In the genomic region with DNA sequence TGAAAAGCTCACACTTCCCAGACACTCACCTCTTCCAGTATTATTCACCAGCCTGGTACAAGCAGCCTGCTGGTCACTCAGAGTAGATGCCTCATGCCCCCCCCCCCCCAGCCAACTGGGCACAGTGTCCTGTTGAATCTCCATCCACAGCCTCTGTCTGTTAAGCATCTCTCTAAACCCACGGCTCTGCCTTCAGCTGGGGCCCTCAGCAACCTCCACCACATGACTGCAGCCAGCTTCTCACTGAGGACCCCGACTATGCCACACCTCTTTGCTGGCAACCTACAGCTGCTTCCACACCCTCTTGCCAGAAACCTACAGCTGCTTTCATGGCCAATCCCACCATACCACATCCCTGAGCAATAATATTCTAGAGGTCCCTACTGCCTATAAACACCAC, we compare ENCODE assay signal across 20 cellular contexts.
DNase-seq lines count a peak whose midpoint lies in the region; ATAC-seq and TF ChIP-seq lines count a peak whose summit lies in the region.
"Had no signal": no experiment of that assay in that cellular context is flagged by ENCODE, and none has a peak within 500 bp of the region (broad histone marks: within the 10 kb centered on the region; RNA-seq: fewer than 3 reads in every experiment).

No MANE protein-coding gene starts in this region.

- H3K9me3 ChIP-seq in DND-41 (ENCODE audit: insufficient read depth, low read length, severe bottlenecking) (no peaks in the 10 kb centered on the region), esophagus muscularis mucosa (no peaks in the 10 kb centered on the region), neuronal stem cell (replicated peaks in 1 of 2; ENCODE audit: control insufficient read depth in 2 of 2, insufficient read depth in 1 of 2, low read depth in 1 of 2, low read length in 2 of 2) (peaks cover 0 to 2% of the 10 kb centered on the region in 2 donors), heart left ventricle (peaks cover 0 to under 1% (median 0%) of the 10 kb centered on the region in 12 donors)

- H3K79me1 ChIP-seq in neuronal stem cell (ENCODE audit: low read depth, low read length), result peaks cover 2% of the 10 kb centered on the region

- H3K18ac ChIP-seq in neuronal stem cell (ENCODE audit: low read length), result peak overlapping the region; percentile 77

- DNase-seq in DND-41 (no peak), esophagus muscularis mucosa (ENCODE audit: extremely low spot score) (peak; percentile 78), neuronal stem cell (ENCODE audit: low spot score) (no peak), dermis blood vessel endothelial cell (no peak), RWPE1 (ENCODE audit: low spot score) (no peak), heart left ventricle (no peak)
- peak; percentile 73 for DNase-seq in Jurkat, Clone E6-1 (ENCODE audit: low read depth, low spot score)
- DNase-seq: activated CD4-positive, CD25-positive, alpha-beta regulatory T cell treated with anti-CD3 and anti-CD28 coated beads, Interleukin-2, amount 50 U/mL, for 72 hours; CD4-positive, alpha-beta memory T cell; cerebellar nuclear complex; H7; hippocampal formation; Kasumi-1; NCI-H2029; nephron progenitor cell; stimulated activated CD4-positive, alpha-beta T cell treated with anti-CD3 and anti-CD28 coated beads, Interleukin-4, amount 100 ng/mL, for 1 hour; stimulated activated naive CD8-positive, alpha-beta T cell treated with anti-CD3 and anti-CD28 coated beads, Interleukin-15, Interleukin-2, amounts not matched to agents 100 U/mL and 50 U/mL, for 24 hours; tibial artery had no signal

- H4K20me1 ChIP-seq in DND-41 (ENCODE audit: insufficient read depth, low read length), result peaks cover 3% of the 10 kb centered on the region; the same call in 1 of the 2 replicates

- H3K27me3 ChIP-seq in DND-41 (ENCODE audit: insufficient read depth, low read length, poor library complexity), result peaks cover 8% of the 10 kb centered on the region
- no peaks in the 10 kb centered on the region for H3K27me3 ChIP-seq in esophagus muscularis mucosa
- H3K27me3 ChIP-seq in neuronal stem cell (ENCODE audit: control insufficient read depth in 3 of 3, insufficient read depth in 3 of 3, low read depth in 1 of 3, low read length in 3 of 3), result no peaks in the 10 kb centered on the region
- H3K27me3 ChIP-seq in heart left ventricle, result no peaks in the 10 kb centered on the region

- TF ChIP-seq EP300 in esophagus muscularis mucosa (IDR thresholded peaks at IDR 0.05), result no peak

- no peaks in the 10 kb centered on the region for H3K79me2 ChIP-seq in DND-41 (ENCODE audit: insufficient read depth, low read length)

- peak overlapping the region; percentile 87 for H2BK5ac ChIP-seq in neuronal stem cell (ENCODE audit: low read length)

- no peak overlapping the region for H3K23ac ChIP-seq in neuronal stem cell (ENCODE audit: low read depth, low read length, poor library complexity)

- CTCF ChIA-PET in RWPE1 (lab: Yijun Ruan, JAX), result no interaction called here

- no peak overlapping the region for H2AK5ac ChIP-seq in neuronal stem cell (ENCODE audit: low read depth, low read length)

- ATAC-seq in DND-41 (ENCODE audit: insufficient read depth, low read depth) (peak; percentile 64), heart left ventricle (no peak), HG02870 (IDR thresholded peaks at IDR 0.05; ENCODE audit: unreplicated experiment) (no peak)
- ATAC-seq: stimulated activated naive CD8-positive, alpha-beta T cell treated with anti-CD3 and anti-CD28 coated beads, Interleukin-15, Interleukin-2, amounts not matched to agents 100 U/mL and 50 U/mL, for 24 hours had no signal

- no peak overlapping the region for H3K9ac ChIP-seq in DND-41 (ENCODE audit: low read depth, low read length)
- H3K9ac ChIP-seq in neuronal stem cell (ENCODE audit: low read depth, low read length, poor library complexity), result no peak overlapping the region

- WGBS in esophagus muscularis mucosa, result 75% methylated on average over 2 of the region's 2 CpGs
- WGBS in neuronal stem cell (ENCODE audit: extremely low coverage in 2 of 2, insufficient read length in 2 of 2, insufficient replicate concordance in 1 of 2), 2 donors, result no CpG with 5 or more reads among the region's 2 CpGs
- WGBS in heart left ventricle, 4 donors, result 44 to 63% (median 47%) methylated on average over 2 of the region's 2 CpGs

- no peak overlapping the region for H3K4ac ChIP-seq in neuronal stem cell (ENCODE audit: low read length)

- H3K14ac ChIP-seq in neuronal stem cell (ENCODE audit: low read length), result no peak overlapping the region

- intact Hi-C loops in esophagus muscularis mucosa (cut with DNase I), result no loop called here
- intact Hi-C loops in heart left ventricle (cut with DNase I), result no loop called here

- H3K4me3 ChIP-seq in DND-41 (ENCODE audit: low read depth in 1 of 2, low read length in 2 of 2), result no peak overlapping the region
- no peak overlapping the region for H3K4me3 ChIP-seq in Jurkat, Clone E6-1 (ENCODE audit: low read length)
- H3K4me3 ChIP-seq in esophagus muscularis mucosa, result no peak overlapping the region
- H3K4me3 ChIP-seq in neuronal stem cell (ENCODE audit: low read length in 2 of 2), result no peak overlapping the region
- H3K4me3 ChIP-seq in heart left ventricle, result no peak overlapping the region
- H3K4me3 ChIP-seq: skin epidermis, tibial artery had no signal

- no peak overlapping the region for H2BK120ac ChIP-seq in neuronal stem cell (ENCODE audit: low read depth, low read length)

- H3K4me1 ChIP-seq in DND-41 (ENCODE audit: insufficient read depth, low read length), result no peaks in the 10 kb centered on the region
- peaks cover 0 to 6% (median 0%) of the 10 kb centered on the region in 4 donors for H3K4me1 ChIP-seq in esophagus muscularis mucosa
- peaks cover 1 to 9% of the 10 kb centered on the region in 2 donors for H3K4me1 ChIP-seq in neuronal stem cell (ENCODE audit: control insufficient read depth in 2 of 2, insufficient read depth in 1 of 2, low read depth in 1 of 2, low read length in 2 of 2)
- H3K4me1 ChIP-seq in heart left ventricle, result peaks cover 0 to 10% (median 3%) of the 10 kb centered on the region in 12 donors
- H3K4me1 ChIP-seq: tibial artery had no signal

- no peak overlapping the region for H4K91ac ChIP-seq in neuronal stem cell (ENCODE audit: low read depth, low read length, poor library complexity)

- H3K27ac ChIP-seq in DND-41 (ENCODE audit: low read length), result no peak overlapping the region
- H3K27ac ChIP-seq in esophagus muscularis mucosa (replicated peaks in 1 of 4), result no peak overlapping the region
- no peak overlapping the region for H3K27ac ChIP-seq in neuronal stem cell (replicated peaks; ENCODE audit: low read length)
- H3K27ac ChIP-seq in RWPE1, result no peak overlapping the region
- no peak overlapping the region for H3K27ac ChIP-seq in heart left ventricle
- H3K27ac ChIP-seq: skin epidermis, tibial artery had no signal

- H2AFZ ChIP-seq in DND-41 (ENCODE audit: low read depth, low read length) (no peak overlapping the region), neuronal stem cell (ENCODE audit: low read length) (no peak overlapping the region)

- H2BK12ac ChIP-seq in neuronal stem cell (ENCODE audit: low read length), result no peak overlapping the region

- no peak for TF ChIP-seq CTCF in DND-41 (IDR thresholded peaks at IDR 0.05; ENCODE audit: borderline replicate concordance, extremely low read depth, low read length, poor library complexity, severe bottlenecking)
- TF ChIP-seq CTCF in esophagus muscularis mucosa (IDR thresholded peaks at IDR 0.05), result no peak
- no peak for TF ChIP-seq CTCF in RWPE1 (conservative IDR thresholded peaks at IDR 0.05; ENCODE audit: low read depth)
- no peak for TF ChIP-seq CTCF in heart left ventricle (IDR thresholded peaks at IDR 0.05)

- TF ChIP-seq POLR2A in esophagus muscularis mucosa (IDR thresholded peaks at IDR 0.05; ENCODE audit: low read depth) (no peak), heart left ventricle (IDR thresholded peaks at IDR 0.05) (no peak)

- H2BK15ac ChIP-seq in neuronal stem cell (ENCODE audit: low read length), result no peak overlapping the region

- POLR2A ChIA-PET in RWPE1 (lab: Yijun Ruan, JAX; ENCODE audit: low non-redundant PET), result interaction anchor here (0.8 kb wide), 1 partner anchor 12 kb away, joined by 4 read pairs; no protein-coding TSS in a partner anchor

- H3K36me3 ChIP-seq in DND-41 (ENCODE audit: insufficient read depth, low read length), result no peaks in the 10 kb centered on the region
- no peaks in the 10 kb centered on the region for H3K36me3 ChIP-seq in esophagus muscularis mucosa
- no peaks in the 10 kb centered on the region for H3K36me3 ChIP-seq in neuronal stem cell (replicated peaks in 1 of 2; ENCODE audit: control insufficient read depth in 2 of 2, insufficient read depth in 2 of 2, low read length in 2 of 2)
- no peaks in the 10 kb centered on the region for H3K36me3 ChIP-seq in heart left ventricle
- H3K36me3 ChIP-seq: tibial artery had no signal

- H4K8ac ChIP-seq in neuronal stem cell (ENCODE audit: low read depth, low read length), result no peak overlapping the region

- H3K4me2 ChIP-seq in DND-41 (ENCODE audit: insufficient read depth, low read length), result no peak overlapping the region
- no peak overlapping the region for H3K4me2 ChIP-seq in neuronal stem cell (ENCODE audit: insufficient read depth, low read length, poor library complexity, severe bottlenecking)

Comparison
In these comparisons a context has a peak if more than half of its experiments do, and no peak if none do; other contexts are left out.
1. DNase-seq: peak in Jurkat, Clone E6-1 (single experiment) and esophagus muscularis mucosa (single experiment); none in DND-41 (single experiment), neuronal stem cell (single experiment), dermis blood vessel endothelial cell (single experiment), RWPE1 (single experiment) and heart left ventricle (0 of 5).